In the genomic region with DNA sequence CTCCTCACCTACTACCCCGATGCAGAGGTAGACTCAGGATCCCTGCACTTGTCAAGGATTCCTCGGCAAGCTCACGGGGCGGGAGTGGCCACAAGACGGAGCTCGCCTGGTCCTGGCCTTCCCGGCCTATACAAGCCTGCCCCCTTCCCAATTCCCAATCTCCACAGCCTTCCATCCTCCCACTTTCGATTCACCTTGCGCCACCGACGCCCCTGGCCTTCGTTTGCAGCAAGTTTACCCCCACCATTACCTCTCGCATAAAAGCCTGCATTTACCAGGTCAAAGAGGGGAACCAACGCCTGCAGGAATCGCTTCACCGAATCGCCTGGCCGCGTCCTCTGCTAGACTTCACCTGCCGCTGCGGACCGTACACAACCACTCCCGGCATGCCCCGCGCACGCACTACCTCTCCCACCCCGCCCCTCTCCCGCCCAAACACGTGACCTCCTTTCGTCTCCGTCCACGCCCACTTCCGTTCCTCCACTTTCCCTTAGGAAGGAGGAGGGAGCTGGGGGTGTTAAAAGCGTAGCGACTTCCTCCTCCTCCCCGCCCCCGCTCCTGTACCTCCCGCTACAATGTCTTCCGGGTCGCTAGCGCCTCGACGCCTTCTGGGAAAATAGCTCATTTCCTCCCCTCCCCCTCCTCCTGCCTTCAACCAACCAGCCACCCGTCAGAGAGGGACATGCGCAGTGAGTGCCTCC, we compare ENCODE assay signal across 1 cellular context.
TF ChIP-seq lines count a peak whose summit lies in the region.

A gene (minus strand): TSS at position 380 of the 701 bp plus-strand sequence. CDS start 44,779 bp downstream, outside the sequence.

TF ChIP-seq in IMR-90, 13 proteins besides CTCF, POLR2A, EP300 and RAD21 (continued from another document):
- TF ChIP-seq, protein P1, sequence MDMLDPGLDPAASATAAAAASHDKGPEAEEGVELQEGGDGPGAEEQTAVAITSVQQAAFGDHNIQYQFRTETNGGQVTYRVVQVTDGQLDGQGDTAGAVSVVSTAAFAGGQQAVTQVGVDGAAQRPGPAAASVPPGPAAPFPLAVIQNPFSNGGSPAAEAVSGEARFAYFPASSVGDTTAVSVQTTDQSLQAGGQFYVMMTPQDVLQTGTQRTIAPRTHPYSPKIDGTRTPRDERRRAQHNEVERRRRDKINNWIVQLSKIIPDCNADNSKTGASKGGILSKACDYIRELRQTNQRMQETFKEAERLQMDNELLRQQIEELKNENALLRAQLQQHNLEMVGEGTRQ (IDR thresholded peaks at IDR 0.05; ENCODE audit: low read depth, low read length): peak; percentile 94
- TF ChIP-seq MAFK (IDR thresholded peaks at IDR 0.05; ENCODE audit: low read depth, low read length) (no peak), CEBPB (IDR thresholded peaks at IDR 0.05; ENCODE audit: low read depth, low read length) (peak; percentile 18; the same call in 1 of the 2 replicates), SMC3 (IDR thresholded peaks at IDR 0.05; ENCODE audit: low read depth, low read length) (peak; percentile 22; the same call in 1 of the 2 replicates), BHLHE40 (IDR thresholded peaks at IDR 0.05; ENCODE audit: low read depth, low read length) (peak; percentile 71)
TF ChIP-seq in IMR-90: peak in this region for 7.
